ENCODE assay signal across 9 cellular contexts in the genomic region with DNA sequence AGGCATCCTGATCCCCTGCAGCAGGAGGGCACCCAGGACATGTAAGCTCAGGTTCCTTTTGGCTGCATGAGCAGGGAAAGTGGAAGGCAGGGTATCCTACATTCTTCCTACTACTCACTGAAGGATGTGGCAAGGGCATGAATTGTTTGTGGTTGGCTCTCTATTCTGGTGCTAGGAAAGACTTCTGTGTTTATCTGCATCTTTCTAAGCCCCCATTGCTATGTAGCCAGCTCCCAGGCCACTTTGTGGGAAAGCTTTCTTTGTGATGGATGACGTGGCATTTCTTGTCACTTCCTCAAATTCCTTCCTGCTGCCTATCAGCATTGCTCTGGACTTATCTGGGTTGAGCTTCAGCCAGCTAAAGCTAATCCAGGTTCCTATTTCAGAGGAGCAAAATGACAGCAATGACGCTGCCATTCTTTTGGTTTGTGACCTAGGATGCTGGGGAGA. TPM values are rescaled to one million over a fixed set of nuclear protein-coding genes. Genes with fewer than 3 reads are reported as not detected.
A peak's percentile ranks its signal among the peaks of the same experiment; 100 is the strongest.
DNase-seq lines count a peak whose midpoint lies in the region; ATAC-seq and TF ChIP-seq lines count a peak whose summit lies in the region.
"Had no signal": no experiment of that assay in that cellular context is flagged by ENCODE, and none has a peak within 500 bp of the region (broad histone marks: within the 10 kb centered on the region; RNA-seq: fewer than 3 reads in every experiment).

No MANE protein-coding gene starts in this region.

- no peaks in the 10 kb centered on the region for H3K36me3 ChIP-seq in ovary
- H3K36me3 ChIP-seq: neutrophil had no signal

- in situ Hi-C loops in KBM-7 (cut with MboI; ENCODE audit: low pct_unique_long_range_greater_than_20kb, low sequenced_read_pairs), result no loop called here
- in situ Hi-C loops in astrocyte of the spinal cord (cut with HindIII; ENCODE audit: low sequenced_read_pairs), result no loop called here

- peak; percentile 93 for DNase-seq in A172 (ENCODE audit: low spot score)
- DNase-seq in KBM-7, result peak; percentile 99
- peak; percentile 67 for DNase-seq in astrocyte of the spinal cord (ENCODE audit: low read depth, low spot score)
- no peak for DNase-seq in left lobe of liver (ENCODE audit: low spot score)
- DNase-seq in substantia nigra (lab: John Stamatoyannopoulos, UW), result no peak
- no peak for DNase-seq in NCI-H345 treated with DMSO at 0.1 percent for 48 hours (lab: John Stamatoyannopoulos, UW; ENCODE audit: unreplicated experiment)
- DNase-seq in ovary, result no peak

- no peaks in the 10 kb centered on the region for H3K9me3 ChIP-seq in ovary
- H3K9me3 ChIP-seq: neutrophil had no signal

- intact Hi-C loops in ovary (cut with DNase I), result no loop called here

- peaks cover 11% of the 10 kb centered on the region for H3K4me1 ChIP-seq in ovary (ENCODE audit: insufficient read depth)

- no peaks in the 10 kb centered on the region for H3K27me3 ChIP-seq in ovary
- H3K27me3 ChIP-seq: neutrophil had no signal

- no peak for TF ChIP-seq EP300 in ovary (IDR thresholded peaks at IDR 0.05)

- H3K4me3 ChIP-seq in astrocyte of the spinal cord (ENCODE audit: low read depth, low read length) (no peak overlapping the region), ovary (no peak overlapping the region)

- ATAC-seq in left lobe of liver (peak; percentile 62), HG03520 (IDR thresholded peaks at IDR 0.05; ENCODE audit: unreplicated experiment) (no peak)

- TF ChIP-seq CTCF in astrocyte of the spinal cord (IDR thresholded peaks at IDR 0.05; ENCODE audit: low read depth, low read length) (no peak), ovary (IDR thresholded peaks at IDR 0.05) (no peak)

- H3K27ac ChIP-seq in substantia nigra (ENCODE audit: low read depth, low read length, poor library complexity, severe bottlenecking) (no peak overlapping the region), ovary (no peak overlapping the region)
- H3K27ac ChIP-seq: neutrophil had no signal

- TF ChIP-seq POLR2A in ovary (IDR thresholded peaks at IDR 0.05), result no peak

- WGBS in ovary, 3 donors, result 57 to 84% (median 73%) methylated on average over 2 of the region's 2 CpGs

RNA-seq across cellular contexts. Expression of a gene that starts 46.2 kb away (rescaled TPM):
- total RNA-seq in A172 (2014; rRNA removed; shearing (Covaris generic)), result 29.0 and 30.1 TPM in 2 replicates
- total RNA-seq in left lobe of liver, result 5.9 TPM
- 100 to 1,000 TPM in 2 of 7 donors, 10 to 100 TPM in 5; 33.9 to 163 (median 92.3) TPM for total RNA-seq in ovary
- 10 to 100 TPM; 19.4 to 50.2 TPM for polyA plus RNA-seq in ovary

Comparison
In these comparisons a context has a peak if more than half of its experiments do, and no peak if none do; other contexts are left out.
1. DNase-seq: peak in A172 (single experiment), KBM-7 (single experiment) and astrocyte of the spinal cord (single experiment); none in left lobe of liver (single experiment), substantia nigra (0 of 49), NCI-H345 treated with DMSO at 0.1 percent for 48 hours (single experiment) and ovary (0 of 5).